ENCODE assay signal across 19 cellular contexts in genomic region chr14:103676881-103677675, GRCh38. TPM values are rescaled to one million over a fixed set of nuclear protein-coding genes. Genes with fewer than 3 reads are reported as not detected.
A peak's percentile ranks its signal among the peaks of the same experiment; 100 is the strongest.
DNase-seq lines count a peak whose midpoint lies in the region; ATAC-seq, FAIRE-seq and TF ChIP-seq lines count a peak whose summit lies in the region.
"Had no signal": no experiment of that assay in that cellular context is flagged by ENCODE, and none has a peak within 500 bp of the region (broad histone marks: within the 10 kb centered on the region; RNA-seq: fewer than 3 reads in every experiment).

No MANE protein-coding gene starts in this region.

- H3K9ac ChIP-seq in HepG2 (ENCODE audit: insufficient read depth, low read depth, low read length), result no peak overlapping the region

- H3K27ac ChIP-seq in HepG2 (ENCODE audit: extremely low read length, insufficient read depth, low read length) (no peak overlapping the region), right lobe of liver (no peak overlapping the region)
- H3K27ac ChIP-seq in CD4-positive, alpha-beta memory T cell (ENCODE audit: low read depth, low read length), result no peak overlapping the region
- H3K27ac ChIP-seq: HL-60 had no signal

- H3K4me3 Mint-ChIP-seq in chondrocyte (ENCODE audit: unreplicated experiment) (no peak overlapping the region), nephron progenitor cell (no peak overlapping the region)
- H3K4me3 Mint-ChIP-seq in CD4-positive, alpha-beta memory T cell, result no peak overlapping the region
- H3K4me3 Mint-ChIP-seq: CD4-positive, alpha-beta T cell had no signal

- no peak for TF ChIP-seq RAD21 in HepG2 (CRISPR knock-in tag; IDR thresholded peaks at IDR 0.05)

- POLR2A ChIA-PET in HepG2 (lab: Yijun Ruan, JAX), result no interaction called here
- POLR2A ChIA-PET in CD4-positive, alpha-beta memory T cell (lab: Charles Lee; ENCODE audit: partially characterized antibody), result no interaction called here

- H3K27ac Mint-ChIP-seq in chondrocyte (ENCODE audit: unreplicated experiment) (peak overlapping the region; percentile 54), nephron progenitor cell (peak overlapping the region; percentile 49)
- peak overlapping the region in 3 of 7 donors; percentile 15 to 73 (median 36) for H3K27ac Mint-ChIP-seq in CD4-positive, alpha-beta memory T cell
- H3K27ac Mint-ChIP-seq: CD4-positive, alpha-beta T cell had no signal

- 97% methylated on average over 15 of the region's 16 CpGs for WGBS in HepG2 (ENCODE audit: low lambda C conversion rate)
- 76% methylated on average over 12 of the region's 16 CpGs for WGBS in right lobe of liver (ENCODE audit: insufficient coverage, low coverage, low lambda C conversion rate, missing lambda C conversion rate)

- H3K9me3 ChIP-seq in HepG2 (ENCODE audit: low read length) (no peaks in the 10 kb centered on the region), right lobe of liver (no peaks in the 10 kb centered on the region)
- no peaks in the 10 kb centered on the region for H3K9me3 ChIP-seq in CD4-positive, alpha-beta memory T cell (ENCODE audit: control insufficient read depth in 1 of 2, low read length in 2 of 2)

- no peak overlapping the region for H2AFZ ChIP-seq in HepG2 (ENCODE audit: low read length)

- TF ChIP-seq CTCF in HepG2 (CRISPR knock-in tag; IDR thresholded peaks at IDR 0.05) (no peak), right lobe of liver (IDR thresholded peaks at IDR 0.05) (no peak), chondrocyte (IDR thresholded peaks at IDR 0.05) (no peak), nephron progenitor cell (IDR thresholded peaks at IDR 0.05) (no peak)

- intact Hi-C loops in HepG2 (cut with micrococcal nuclease; ENCODE audit: unreplicated experiment) (loop anchor here (5.0 kb wide), 1 partner anchor 105 kb away; no protein-coding TSS in a partner anchor), right lobe of liver (cut with DNase I) (no loop called here)
- intact Hi-C loops in CD4-positive, alpha-beta memory T cell (cut with micrococcal nuclease), result no loop called here

- no peaks in the 10 kb centered on the region for H3K9me3 Mint-ChIP-seq in chondrocyte (ENCODE audit: low read depth)
- H3K9me3 Mint-ChIP-seq in nephron progenitor cell, result no peaks in the 10 kb centered on the region
- no peaks in the 10 kb centered on the region for H3K9me3 Mint-ChIP-seq in CD4-positive, alpha-beta memory T cell
- H3K9me3 Mint-ChIP-seq: CD4-positive, alpha-beta T cell had no signal

- no peaks in the 10 kb centered on the region for H3K79me2 ChIP-seq in HepG2 (ENCODE audit: insufficient read depth, low read length)

- no peak for TF ChIP-seq EP300 in HepG2 (IDR thresholded peaks at IDR 0.05; ENCODE audit: low read depth in 2 of 2, low read length in 2 of 2)
- no peak for TF ChIP-seq EP300 in HepG2 (CRISPR knock-in tag; IDR thresholded peaks at IDR 0.05; ENCODE audit: borderline replicate concordance)

- H3K4me1 Mint-ChIP-seq in chondrocyte (ENCODE audit: low read depth) (peaks cover 29% of the 10 kb centered on the region), nephron progenitor cell (peaks cover 2% of the 10 kb centered on the region)
- no peaks in the 10 kb centered on the region for H3K4me1 Mint-ChIP-seq in CD4-positive, alpha-beta memory T cell

- H3K4me3 ChIP-seq in HepG2 (replicated peaks in 1 of 3; ENCODE audit: insufficient read depth in 1 of 3, low read depth in 2 of 3, low read length in 3 of 3) (no peak overlapping the region), right lobe of liver (no peak overlapping the region)
- no peak overlapping the region for H3K4me3 ChIP-seq in CD4-positive, alpha-beta memory T cell (ENCODE audit: low read length in 2 of 2)
- H3K4me3 ChIP-seq: K562 had no signal

- no peak for FAIRE-seq in HepG2 (lab: Jason Lieb, UNC)
- FAIRE-seq: GM12892, K562 had no signal

- DNase-seq in HepG2 (ENCODE audit: low spot score) (no peak), right lobe of liver (no peak), chondrocyte (ENCODE audit: low spot score) (peak; percentile 56), nephron progenitor cell (no peak), SIG-M5 (lab: John Stamatoyannopoulos, UW) (no peak)
- no peak for DNase-seq in CD4-positive, alpha-beta memory T cell
- DNase-seq: CD4-positive, alpha-beta T cell; DMS79 treated with DMSO at 0.1 percent for 48 hours; GDM1; GOT3; NCI-H1092 treated with DMSO at 0.1 percent for 48 hours; NCI-H1694; NCI-H2107; NCI-H226; NCI-H526 treated with DMSO at 0.1 percent for 48 hours had no signal

- H3K36me3 ChIP-seq in HepG2 (replicated peaks in 1 of 2; ENCODE audit: control insufficient read depth in 1 of 2, insufficient read depth in 2 of 2, low read length in 2 of 2) (peaks cover 26 to 81% of the 10 kb centered on the region in 2 experiments), right lobe of liver (peaks cover 21 to 98% (median 57%) of the 10 kb centered on the region in 4 donors)
- peaks cover 48% of the 10 kb centered on the region for H3K36me3 ChIP-seq in CD4-positive, alpha-beta memory T cell (ENCODE audit: insufficient read depth, low read length)

- H3K27me3 ChIP-seq in HepG2 (ENCODE audit: control insufficient read depth in 1 of 2, insufficient read depth in 2 of 2, low read length in 2 of 2) (no peaks in the 10 kb centered on the region), right lobe of liver (no peaks in the 10 kb centered on the region)
- no peaks in the 10 kb centered on the region for H3K27me3 ChIP-seq in CD4-positive, alpha-beta memory T cell (ENCODE audit: insufficient read depth, low read length)

- in situ Hi-C loops in HepG2 (cut with HindIII; ENCODE audit: extremely low pct_ligation_motif_present, low pct_unique_long_range_greater_than_20kb), result loop anchor here (5.0 kb wide), 1 partner anchor 65 kb away; no protein-coding TSS in a partner anchor

- H3K36me3 Mint-ChIP-seq in chondrocyte (ENCODE audit: low read depth) (peaks cover 43% of the 10 kb centered on the region), nephron progenitor cell (ENCODE audit: low read depth) (peaks cover 61% of the 10 kb centered on the region)
- H3K36me3 Mint-ChIP-seq in CD4-positive, alpha-beta memory T cell, result peaks cover 63 to 83% of the 10 kb centered on the region in 2 donors

- no peaks in the 10 kb centered on the region for H3K27me3 Mint-ChIP-seq in chondrocyte (ENCODE audit: low read depth)
- no peaks in the 10 kb centered on the region for H3K27me3 Mint-ChIP-seq in nephron progenitor cell (ENCODE audit: low read depth, poor library complexity)
- H3K27me3 Mint-ChIP-seq in CD4-positive, alpha-beta memory T cell, result no peaks in the 10 kb centered on the region
- H3K27me3 Mint-ChIP-seq: CD4-positive, alpha-beta T cell had no signal

- H3K4me1 ChIP-seq in HepG2 (ENCODE audit: insufficient read depth, low read length) (no peaks in the 10 kb centered on the region), right lobe of liver (no peaks in the 10 kb centered on the region)
- no peaks in the 10 kb centered on the region for H3K4me1 ChIP-seq in CD4-positive, alpha-beta memory T cell (ENCODE audit: insufficient read depth, low read length)

- CTCF ChIA-PET in HepG2 (lab: Yijun Ruan, JAX; ENCODE audit: low intra/inter-chr PET ratio, low total read pairs), result no interaction called here
- CTCF ChIA-PET in CD4-positive, alpha-beta memory T cell (lab: Charles Lee; ENCODE audit: partially characterized antibody), result interaction anchor here (0.9 kb wide), 1 partner anchor 223 kb away, joined by 3 read pairs; no protein-coding TSS in a partner anchor

- no peaks in the 10 kb centered on the region for H4K20me1 ChIP-seq in HepG2 (ENCODE audit: insufficient read depth, low read length)

- ATAC-seq in HepG2, result no peak
- ATAC-seq in right lobe of liver, result no peak
- no peak for ATAC-seq in GM19395 (IDR thresholded peaks at IDR 0.05; ENCODE audit: unreplicated experiment)
- ATAC-seq: K562 had no signal

- no TSS peak for BruUV-seq in HepG2 (replicated peaks; lab: Mats Ljungman, UMichigan)

- TF ChIP-seq POLR2A in HepG2 (IDR thresholded peaks at IDR 0.05; ENCODE audit: insufficient read depth in 1 of 2, low read depth in 2 of 2, low read length in 2 of 2) (no peak), right lobe of liver (IDR thresholded peaks at IDR 0.05) (no peak)

- H3K4me2 ChIP-seq in HepG2 (ENCODE audit: low read depth, low read length), result no peak overlapping the region

RNA-seq across cellular contexts. Expression of gene XRCC3, which starts 38.2 kb away (rescaled TPM):
- total RNA-seq in HepG2 (2016; rRNA removed; fragmentation: Illumina TruSeq; extraction: Trizol) (22.7 and 25.8 TPM in 2 replicates), right lobe of liver (1 to 10 TPM in 5 of 6 experiments, under 1 TPM in 1; 0.88 to 6.3 (median 1.8) TPM), chondrocyte (3.4 to 9.9 TPM (median 6.6 TPM) in 3 replicates)
- 7.5 and 8.6 TPM in 2 replicates for total RNA-seq in HepG2 (2016; cell fraction: cytosol; rRNA removed; fragmentation: Illumina TruSeq; extraction: Trizol; ENCODE audit: low read depth)
- total RNA-seq in HepG2 (2016; cell fraction: insoluble cytoplasmic fraction; rRNA removed; fragmentation: Illumina TruSeq; extraction: Trizol), result 22.7 and 28.8 TPM in 2 replicates
- total RNA-seq in HepG2 (2016; cell fraction: membrane; rRNA removed; fragmentation: Illumina TruSeq; extraction: Trizol), result 19.2 and 25.6 TPM in 2 replicates
- total RNA-seq in HepG2 (2016; cell fraction: nucleus; rRNA removed; fragmentation: Illumina TruSeq; extraction: Trizol), result 16.7 and 17.3 TPM in 2 replicates
- 5.4 and 5.8 TPM in 2 replicates for polyA plus RNA-seq in HepG2 (2011; rRNA removed)
- polyA plus RNA-seq in HepG2 (2011; cell fraction: cytosol; rRNA removed), result 4.3 and 7.4 TPM in 2 replicates
- 12.7 and 15.0 TPM in 2 replicates for polyA plus RNA-seq in HepG2 (2011; cell fraction: nucleus; rRNA removed)
- 6.2 and 8.5 TPM in 2 replicates for polyA plus RNA-seq in HepG2 (2012)
- polyA plus RNA-seq in HepG2 (2016; cell fraction: cytosol; fragmentation: Illumina TruSeq; extraction: Trizol; ENCODE audit: low read depth), result 5.5 and 6.6 TPM in 2 replicates
- polyA plus RNA-seq in HepG2 (2016; cell fraction: insoluble cytoplasmic fraction; fragmentation: Illumina TruSeq; extraction: Trizol; ENCODE audit: low read depth), result 14.6 and 16.7 TPM in 2 replicates
- 13.9 and 14.8 TPM in 2 replicates for polyA plus RNA-seq in HepG2 (2016; cell fraction: membrane; fragmentation: Illumina TruSeq; extraction: Trizol; ENCODE audit: low read depth)
- polyA plus RNA-seq in HepG2 (2016; cell fraction: nucleus; fragmentation: Illumina TruSeq; extraction: Trizol; ENCODE audit: insufficient read depth, low read depth), result 39.8 and 43.1 TPM in 2 replicates
- 11.1 and 22.9 TPM in 2 replicates for polyA minus RNA-seq in HepG2 (2011; rRNA and poly(A)+ RNA removed; ENCODE audit: low replicate concordance)
- polyA minus RNA-seq in HepG2 (2011; cell fraction: cytosol; rRNA and poly(A)+ RNA removed), result 4.7 and 5.6 TPM in 2 replicates
- 5.5 and 7.3 TPM in 2 replicates for polyA minus RNA-seq in HepG2 (2011; cell fraction: nucleus; rRNA and poly(A)+ RNA removed)
- 10 to 100 TPM; 10.3 to 12.6 TPM for total RNA-seq in CD4-positive, alpha-beta memory T cell
- polyA plus RNA-seq in CD4-positive, alpha-beta memory T cell, result 1 to 10 TPM; 2.2 to 3.2 TPM

RNA-seq across cellular contexts. Expression of gene ZFYVE21, which starts 38.5 kb away (rescaled TPM):
- 34.3 and 35.1 TPM in 2 replicates for total RNA-seq in HepG2 (2016; rRNA removed; fragmentation: Illumina TruSeq; extraction: Trizol)
- 12.0 and 12.6 TPM in 2 replicates for total RNA-seq in HepG2 (2016; cell fraction: cytosol; rRNA removed; fragmentation: Illumina TruSeq; extraction: Trizol; ENCODE audit: low read depth)
- total RNA-seq in HepG2 (2016; cell fraction: insoluble cytoplasmic fraction; rRNA removed; fragmentation: Illumina TruSeq; extraction: Trizol), result 36.2 and 37.2 TPM in 2 replicates
- 23.9 and 24.1 TPM in 2 replicates for total RNA-seq in HepG2 (2016; cell fraction: membrane; rRNA removed; fragmentation: Illumina TruSeq; extraction: Trizol)
- 25.9 TPM in 2 replicates for total RNA-seq in HepG2 (2016; cell fraction: nucleus; rRNA removed; fragmentation: Illumina TruSeq; extraction: Trizol)
- polyA plus RNA-seq in HepG2 (2011; rRNA removed), result 34.4 and 36.2 TPM in 2 replicates
- 33.8 and 35.9 TPM in 2 replicates for polyA plus RNA-seq in HepG2 (2011; cell fraction: cytosol; rRNA removed)
- polyA plus RNA-seq in HepG2 (2011; cell fraction: nucleus; rRNA removed), result 57.7 and 67.1 TPM in 2 replicates
- polyA plus RNA-seq in HepG2 (2012), result 18.5 and 20.2 TPM in 2 replicates
- 9.6 and 11.9 TPM in 2 replicates for polyA plus RNA-seq in HepG2 (2016; cell fraction: cytosol; fragmentation: Illumina TruSeq; extraction: Trizol; ENCODE audit: low read depth)
- polyA plus RNA-seq in HepG2 (2016; cell fraction: insoluble cytoplasmic fraction; fragmentation: Illumina TruSeq; extraction: Trizol; ENCODE audit: low read depth), result 38.6 and 42.4 TPM in 2 replicates
- polyA plus RNA-seq in HepG2 (2016; cell fraction: membrane; fragmentation: Illumina TruSeq; extraction: Trizol; ENCODE audit: low read depth), result 20.7 and 23.8 TPM in 2 replicates
- 55.9 and 58.6 TPM in 2 replicates for polyA plus RNA-seq in HepG2 (2016; cell fraction: nucleus; fragmentation: Illumina TruSeq; extraction: Trizol; ENCODE audit: insufficient read depth, low read depth)
- 32.6 and 37.6 TPM in 2 replicates for polyA minus RNA-seq in HepG2 (2011; rRNA and poly(A)+ RNA removed; ENCODE audit: low replicate concordance)
- polyA minus RNA-seq in HepG2 (2011; cell fraction: cytosol; rRNA and poly(A)+ RNA removed), result 12.3 and 14.1 TPM in 2 replicates
- polyA minus RNA-seq in HepG2 (2011; cell fraction: nucleus; rRNA and poly(A)+ RNA removed), result 23.7 and 24.3 TPM in 2 replicates
- 10 to 100 TPM; 20.9 to 35.2 (median 27.6) TPM for total RNA-seq in right lobe of liver
- 68.6 to 84.3 TPM (median 68.6 TPM) in 3 replicates for total RNA-seq in chondrocyte
- total RNA-seq in CD4-positive, alpha-beta memory T cell, result 10 to 100 TPM; 17.4 to 18.8 TPM
- polyA plus RNA-seq in CD4-positive, alpha-beta memory T cell, result 10 to 100 TPM; 17.2 to 18.0 TPM

RNA-seq across cellular contexts. Expression of gene KLC1, which starts 48.1 kb away (rescaled TPM):
- 57.8 and 63.5 TPM in 2 replicates for total RNA-seq in HepG2 (2016; rRNA removed; fragmentation: Illumina TruSeq; extraction: Trizol)
- total RNA-seq in HepG2 (2016; cell fraction: cytosol; rRNA removed; fragmentation: Illumina TruSeq; extraction: Trizol; ENCODE audit: low read depth), result 7.9 TPM in 2 replicates
- 54.6 and 66.2 TPM in 2 replicates for total RNA-seq in HepG2 (2016; cell fraction: insoluble cytoplasmic fraction; rRNA removed; fragmentation: Illumina TruSeq; extraction: Trizol)
- total RNA-seq in HepG2 (2016; cell fraction: membrane; rRNA removed; fragmentation: Illumina TruSeq; extraction: Trizol), result 16.0 and 16.3 TPM in 2 replicates
- total RNA-seq in HepG2 (2016; cell fraction: nucleus; rRNA removed; fragmentation: Illumina TruSeq; extraction: Trizol), result 62.3 and 79.9 TPM in 2 replicates
- polyA plus RNA-seq in HepG2 (2011; rRNA removed), result 53.2 and 61.0 TPM in 2 replicates
- 58.4 and 64.7 TPM in 2 replicates for polyA plus RNA-seq in HepG2 (2011; cell fraction: cytosol; rRNA removed)
- 171 and 186 TPM in 2 replicates for polyA plus RNA-seq in HepG2 (2011; cell fraction: nucleus; rRNA removed)
- polyA plus RNA-seq in HepG2 (2012), result 40.1 and 53.2 TPM in 2 replicates
- 3.0 and 3.1 TPM in 2 replicates for polyA plus RNA-seq in HepG2 (2016; cell fraction: cytosol; fragmentation: Illumina TruSeq; extraction: Trizol; ENCODE audit: low read depth)
- 50.1 and 51.1 TPM in 2 replicates for polyA plus RNA-seq in HepG2 (2016; cell fraction: insoluble cytoplasmic fraction; fragmentation: Illumina TruSeq; extraction: Trizol; ENCODE audit: low read depth)
- polyA plus RNA-seq in HepG2 (2016; cell fraction: membrane; fragmentation: Illumina TruSeq; extraction: Trizol; ENCODE audit: low read depth), result 7.4 and 9.4 TPM in 2 replicates
- polyA plus RNA-seq in HepG2 (2016; cell fraction: nucleus; fragmentation: Illumina TruSeq; extraction: Trizol; ENCODE audit: insufficient read depth, low read depth), result 92.4 and 93.3 TPM in 2 replicates
- polyA minus RNA-seq in HepG2 (2011; rRNA and poly(A)+ RNA removed; ENCODE audit: low replicate concordance), result 45.0 and 49.1 TPM in 2 replicates
- 30.6 and 37.7 TPM in 2 replicates for polyA minus RNA-seq in HepG2 (2011; cell fraction: cytosol; rRNA and poly(A)+ RNA removed)
- 152 and 165 TPM in 2 replicates for polyA minus RNA-seq in HepG2 (2011; cell fraction: nucleus; rRNA and poly(A)+ RNA removed)
- 10 to 100 TPM; 45.8 to 78.9 (median 58.0) TPM for total RNA-seq in right lobe of liver
- 188 to 226 TPM (median 190 TPM) in 3 replicates for total RNA-seq in chondrocyte
- 100 to 1,000 TPM; 242 to 278 TPM for total RNA-seq in CD4-positive, alpha-beta memory T cell
- polyA plus RNA-seq in CD4-positive, alpha-beta memory T cell, result 10 to 100 TPM; 31.8 to 88.9 TPM
